16 cellular contexts compared by ENCODE assay signal in genomic region chr18:58580623-58581022, GRCh38. TPM values are rescaled to one million over a fixed set of nuclear protein-coding genes. Genes with fewer than 3 reads are reported as not detected.
DNase-seq lines count a peak whose midpoint lies in the region; ATAC-seq and TF ChIP-seq lines count a peak whose summit lies in the region.
"Had no signal": no experiment of that assay in that cellular context is flagged by ENCODE, and none has a peak within 500 bp of the region (broad histone marks: within the 10 kb centered on the region; RNA-seq: fewer than 3 reads in every experiment).

No MANE protein-coding gene starts in this region.

- no peak overlapping the region for H3K27ac Mint-ChIP-seq in stimulated activated naive CD8-positive, alpha-beta T cell treated with anti-CD3 and anti-CD28 coated beads, Interleukin-15, amount 100 ng/mL, for 72 hours
- no peak overlapping the region for H3K27ac Mint-ChIP-seq in naive thymus-derived CD4-positive, alpha-beta T cell
- H3K27ac Mint-ChIP-seq: T-helper 2 cell treated with Interferon-gamma antibody and Interleukin-4, amounts not matched to agents 5 μg/mL and 100 μg/mL, for 36 hours had no signal

- H3K4me3 ChIP-seq in WERI-Rb-1 (ENCODE audit: low read depth, low read length) = no peak overlapping the region
- no peak overlapping the region for H3K4me3 ChIP-seq in naive thymus-derived CD4-positive, alpha-beta T cell (ENCODE audit: low read length)
- H3K4me3 ChIP-seq: adrenal gland, BLaER1, mucosa of descending colon, testis had no signal

- POLR2A ChIA-PET in naive thymus-derived CD4-positive, alpha-beta T cell (lab: Charles Lee) = interaction anchor here (1.6 kb wide), 1 partner anchor 10 kb away, joined by 4 read pairs; no protein-coding TSS in a partner anchor

- CTCF ChIA-PET in naive thymus-derived CD4-positive, alpha-beta T cell (lab: Charles Lee) = no interaction called here

- H3K27me3 Mint-ChIP-seq in stimulated activated naive CD8-positive, alpha-beta T cell treated with anti-CD3 and anti-CD28 coated beads, Interleukin-15, amount 100 ng/mL, for 72 hours = no peaks in the 10 kb centered on the region
- peaks cover 0 to 35% (median 0%) of the 10 kb centered on the region in 5 donors for H3K27me3 Mint-ChIP-seq in naive thymus-derived CD4-positive, alpha-beta T cell

- no peaks in the 10 kb centered on the region for H3K36me3 ChIP-seq in WERI-Rb-1
- no peaks in the 10 kb centered on the region for H3K36me3 ChIP-seq in naive thymus-derived CD4-positive, alpha-beta T cell (ENCODE audit: control insufficient read depth in 2 of 3, insufficient read depth in 3 of 3, low read length in 3 of 3)
- H3K36me3 ChIP-seq: adrenal gland, BLaER1 had no signal

- peak; percentile 57 for TF ChIP-seq CTCF in WERI-Rb-1 (IDR thresholded peaks at IDR 0.05; ENCODE audit: low read depth, low read length)

- intact Hi-C loops in naive thymus-derived CD4-positive, alpha-beta T cell (cut with micrococcal nuclease) = no loop called here

- H3K9me3 Mint-ChIP-seq in stimulated activated naive CD8-positive, alpha-beta T cell treated with anti-CD3 and anti-CD28 coated beads, Interleukin-15, amount 100 ng/mL, for 72 hours = peaks cover 0 to 3% of the 10 kb centered on the region in 2 donors
- H3K9me3 Mint-ChIP-seq in naive thymus-derived CD4-positive, alpha-beta T cell = peaks cover 0 to 3% (median 0%) of the 10 kb centered on the region in 11 donors
- H3K9me3 Mint-ChIP-seq: T-helper 2 cell treated with Interferon-gamma antibody and Interleukin-4, amounts not matched to agents 5 μg/mL and 100 μg/mL, for 36 hours had no signal

- peak; percentile 39 for ATAC-seq in stimulated activated naive CD8-positive, alpha-beta T cell treated with anti-CD3 and anti-CD28 coated beads, Interleukin-15, amount 100 ng/mL, for 72 hours
- ATAC-seq in stimulated activated naive CD8-positive, alpha-beta T cell treated with anti-CD3 and anti-CD28 coated beads, Interleukin-15, Interleukin-2, amounts not matched to agents 100 U/mL and 50 U/mL, for 24 hours = no peak
- ATAC-seq in naive thymus-derived CD4-positive, alpha-beta T cell = no peak
- ATAC-seq: mucosa of descending colon had no signal

- no peaks in the 10 kb centered on the region for H3K9me3 ChIP-seq in WERI-Rb-1 (ENCODE audit: severe bottlenecking)
- no peaks in the 10 kb centered on the region for H3K9me3 ChIP-seq in naive thymus-derived CD4-positive, alpha-beta T cell (ENCODE audit: control insufficient read depth in 2 of 3, low read length in 3 of 3)
- H3K9me3 ChIP-seq: adrenal gland, BLaER1, mucosa of descending colon, testis had no signal

- H3K4me3 Mint-ChIP-seq in stimulated activated naive CD8-positive, alpha-beta T cell treated with anti-CD3 and anti-CD28 coated beads, Interleukin-15, amount 100 ng/mL, for 72 hours = no peak overlapping the region
- no peak overlapping the region for H3K4me3 Mint-ChIP-seq in naive thymus-derived CD4-positive, alpha-beta T cell
- H3K4me3 Mint-ChIP-seq: T-helper 2 cell treated with Interferon-gamma antibody and Interleukin-4, amounts not matched to agents 5 μg/mL and 100 μg/mL, for 36 hours had no signal

- H3K27me3 ChIP-seq in WERI-Rb-1 (ENCODE audit: insufficient read depth, low read depth, severe bottlenecking) = no peaks in the 10 kb centered on the region
- H3K27me3 ChIP-seq in naive thymus-derived CD4-positive, alpha-beta T cell (ENCODE audit: control insufficient read depth in 2 of 2, insufficient read depth in 2 of 2, low read length in 2 of 2) = no peaks in the 10 kb centered on the region
- H3K27me3 ChIP-seq: adrenal gland, BLaER1, testis had no signal

- H3K4me1 ChIP-seq in naive thymus-derived CD4-positive, alpha-beta T cell (ENCODE audit: control insufficient read depth in 2 of 2, insufficient read depth in 2 of 2, low read length in 2 of 2) = peaks cover 0 to 8% of the 10 kb centered on the region in 2 donors
- H3K4me1 ChIP-seq: adrenal gland had no signal

- H3K27ac ChIP-seq in WERI-Rb-1 = no peak overlapping the region
- H3K27ac ChIP-seq in naive thymus-derived CD4-positive, alpha-beta T cell (ENCODE audit: low read depth, low read length) = no peak overlapping the region
- H3K27ac ChIP-seq: adrenal gland, BLaER1, testis had no signal

- peaks cover 26% of the 10 kb centered on the region for H3K4me1 Mint-ChIP-seq in stimulated activated naive CD8-positive, alpha-beta T cell treated with anti-CD3 and anti-CD28 coated beads, Interleukin-15, amount 100 ng/mL, for 72 hours
- H3K4me1 Mint-ChIP-seq in naive thymus-derived CD4-positive, alpha-beta T cell = peaks cover 9 to 47% (median 33%) of the 10 kb centered on the region in 7 donors

- no peak for DNase-seq in stimulated activated naive CD8-positive, alpha-beta T cell treated with anti-CD3 and anti-CD28 coated beads, Interleukin-15, amount 100 ng/mL, for 72 hours
- no peak for DNase-seq in stimulated activated naive CD8-positive, alpha-beta T cell treated with anti-CD3 and anti-CD28 coated beads, Interleukin-15, Interleukin-2, amounts not matched to agents 100 U/mL and 50 U/mL, for 24 hours
- DNase-seq in WERI-Rb-1 (peak; percentile 37), iPS DF 19.7 (ENCODE audit: low read depth, low spot score) (peak; percentile 82), CD1c-positive myeloid dendritic cell (ENCODE audit: extremely low spot score) (no peak), ecto neural progenitor cell (ENCODE audit: low spot score) (no peak)
- no peak for DNase-seq in naive thymus-derived CD4-positive, alpha-beta T cell
- no peak for DNase-seq in activated CD4-positive, alpha-beta T cell treated with anti-CD3 and anti-CD28 coated beads, Interleukin-2, amount 50 U/mL, for 48 hours
- DNase-seq: adrenal gland; effector CD4-positive, alpha-beta T cell; hippocampal formation; mucosa of descending colon; NCI-H2029 treated with DMSO at 0.1 percent for 48 hours; testis had no signal

- no peaks in the 10 kb centered on the region for H3K36me3 Mint-ChIP-seq in naive thymus-derived CD4-positive, alpha-beta T cell

RNA-seq across cellular contexts. Expression of gene ALPK2, which starts 48.3 kb away (rescaled TPM):
- total RNA-seq in naive thymus-derived CD4-positive, alpha-beta T cell = 1 to 10 TPM in 1 of 5 experiments, under 1 TPM in 3, not detected in 1; 0.19 to 1.6 (median 0.28) TPM
- not detected for polyA plus RNA-seq in naive thymus-derived CD4-positive, alpha-beta T cell

Comparison
In these comparisons a context has a peak if more than half of its experiments do, and no peak if none do; other contexts are left out.
1. DNase-seq: peak in WERI-Rb-1 (single experiment) and iPS DF 19.7 (single experiment); none in stimulated activated naive CD8-positive, alpha-beta T cell treated with anti-CD3 and anti-CD28 coated beads, Interleukin-15, amount 100 ng/mL, for 72 hours (0 of 2), stimulated activated naive CD8-positive, alpha-beta T cell treated with anti-CD3 and anti-CD28 coated beads, Interleukin-15, Interleukin-2, amounts not matched to agents 100 U/mL and 50 U/mL, for 24 hours (single experiment), CD1c-positive myeloid dendritic cell (single experiment), ecto neural progenitor cell (single experiment), naive thymus-derived CD4-positive, alpha-beta T cell (0 of 9) and activated CD4-positive, alpha-beta T cell treated with anti-CD3 and anti-CD28 coated beads, Interleukin-2, amount 50 U/mL, for 48 hours (0 of 2).